ENCODE assay signal across 1 cellular context in genomic region chr5:112917453-112918005, GRCh38.
TF ChIP-seq lines count a peak whose summit lies in the region.

No MANE protein-coding gene starts in this region.

TF ChIP-seq in endothelial cell of umbilical vein, 7 proteins besides CTCF, POLR2A, EP300 and RAD21 (continued from another document):
- TF ChIP-seq GATA2 (IDR thresholded peaks at IDR 0.05; ENCODE audit: insufficient read depth, insufficient read length, low read depth, low read length) (no peak), JUN (IDR thresholded peaks at IDR 0.05; ENCODE audit: borderline replicate concordance, insufficient read depth, insufficient read length, low read depth) (no peak), FOS (IDR thresholded peaks at IDR 0.05; ENCODE audit: borderline replicate concordance, insufficient read depth, low read length) (no peak), MYC (IDR thresholded peaks at IDR 0.05; ENCODE audit: low read depth, low read length) (no peak)
